20 cellular contexts compared by ENCODE assay signal in the genomic region with DNA sequence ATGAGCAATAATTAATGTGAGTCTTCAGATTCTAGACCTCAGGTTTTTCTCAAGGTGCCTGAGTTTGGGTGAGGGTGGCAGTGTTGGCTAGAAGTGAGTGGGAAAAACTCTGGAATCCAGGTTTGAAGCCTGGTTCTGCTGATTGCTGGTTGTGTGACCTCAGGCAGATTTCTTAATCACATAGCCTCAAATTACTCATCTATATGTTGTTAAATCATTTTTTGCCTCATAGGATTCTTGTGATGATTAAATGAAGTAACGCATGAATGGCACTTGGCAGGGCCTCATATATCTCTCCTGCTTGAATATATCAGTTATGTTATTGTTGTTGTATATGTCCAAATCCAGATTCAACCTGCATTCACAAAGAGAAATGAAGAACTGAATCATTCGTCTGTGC.
DNase-seq lines count a peak whose midpoint lies in the region; ATAC-seq, FAIRE-seq and TF ChIP-seq lines count a peak whose summit lies in the region.
"Had no signal": no experiment of that assay in that cellular context is flagged by ENCODE, and none has a peak within 500 bp of the region (broad histone marks: within the 10 kb centered on the region; RNA-seq: fewer than 3 reads in every experiment).

No MANE protein-coding gene starts in this region.

- DNase-seq in M059J (ENCODE audit: low read depth) = peak; percentile 10
- DNase-seq in bronchial epithelial cell (ENCODE audit: low read depth) = peak; percentile 51
- DNase-seq in fibroblast of mammary gland (ENCODE audit: low read depth) = peak; percentile 5
- peak; percentile 51 for DNase-seq in renal cortical epithelial cell (ENCODE audit: low read depth)
- no peak for DNase-seq in NCI-H146 (lab: John Stamatoyannopoulos, UW)
- no peak for DNase-seq in mesothelial cell of epicardium (ENCODE audit: low spot score in 2 of 2, unreplicated experiment in 2 of 2)
- no peak for DNase-seq in AG08396 (ENCODE audit: low spot score)
- DNase-seq in natural killer cell treated with Interleukin-12 subunit alpha and Interleukin-12 subunit beta and Interleukin-15 and Interleukin-18, amount 100 ng/mL, for 72 hours (ENCODE audit: low spot score) = no peak
- DNase-seq: Caco-2; CD4-positive, CD25-positive, alpha-beta regulatory T cell; CD8-positive, alpha-beta T cell; DMS153; DND-41; H9 had no signal

- no peaks in the 10 kb centered on the region for H3K27me3 ChIP-seq in bronchial epithelial cell (ENCODE audit: control insufficient read depth, insufficient read depth, low read length)
- H3K27me3 ChIP-seq: BLaER1 had no signal

- H3K27ac Mint-ChIP-seq in mesothelial cell of epicardium = no peak overlapping the region
- no peak overlapping the region for H3K27ac Mint-ChIP-seq in natural killer cell treated with Interleukin-12 subunit alpha and Interleukin-12 subunit beta and Interleukin-15 and Interleukin-18, amount 100 ng/mL, for 72 hours
- H3K27ac Mint-ChIP-seq: B cell; CD4-positive, CD25-positive, alpha-beta regulatory T cell; CD8-positive, alpha-beta T cell; GM23338; H9 had no signal

- H3K36me3 Mint-ChIP-seq in mesothelial cell of epicardium = peaks cover 14% of the 10 kb centered on the region
- no peaks in the 10 kb centered on the region for H3K36me3 Mint-ChIP-seq in natural killer cell treated with Interleukin-12 subunit alpha and Interleukin-12 subunit beta and Interleukin-15 and Interleukin-18, amount 100 ng/mL, for 72 hours
- H3K36me3 Mint-ChIP-seq: CD4-positive, CD25-positive, alpha-beta regulatory T cell; CD8-positive, alpha-beta T cell had no signal

- FAIRE-seq in bronchial epithelial cell (lab: Jason Lieb, UNC) = no peak
- FAIRE-seq: G401.6, GM12892 had no signal

- H3K9me3 Mint-ChIP-seq in mesothelial cell of epicardium = no peaks in the 10 kb centered on the region
- H3K9me3 Mint-ChIP-seq in natural killer cell treated with Interleukin-12 subunit alpha and Interleukin-12 subunit beta and Interleukin-15 and Interleukin-18, amount 100 ng/mL, for 72 hours = peaks cover 4% of the 10 kb centered on the region
- H3K9me3 Mint-ChIP-seq: CD8-positive, alpha-beta T cell; GM23338; H9 had no signal

- no peak overlapping the region for H3K4me3 ChIP-seq in bronchial epithelial cell (ENCODE audit: low read depth, low read length)
- no peak overlapping the region for H3K4me3 ChIP-seq in fibroblast of mammary gland (ENCODE audit: control insufficient read depth, low read depth, low read length)
- H3K4me3 ChIP-seq: BLaER1, GM23338 had no signal

- no peak overlapping the region for H3K4me3 Mint-ChIP-seq in mesothelial cell of epicardium
- no peak overlapping the region for H3K4me3 Mint-ChIP-seq in natural killer cell treated with Interleukin-12 subunit alpha and Interleukin-12 subunit beta and Interleukin-15 and Interleukin-18, amount 100 ng/mL, for 72 hours
- H3K4me3 Mint-ChIP-seq: B cell; CD4-positive, CD25-positive, alpha-beta regulatory T cell; CD8-positive, alpha-beta T cell; GM23338; H9 had no signal

- peaks cover 23% of the 10 kb centered on the region for H3K27me3 Mint-ChIP-seq in mesothelial cell of epicardium (ENCODE audit: low read depth)
- H3K27me3 Mint-ChIP-seq in natural killer cell treated with Interleukin-12 subunit alpha and Interleukin-12 subunit beta and Interleukin-15 and Interleukin-18, amount 100 ng/mL, for 72 hours = peaks cover 49 to 61% of the 10 kb centered on the region in 2 donors
- H3K27me3 Mint-ChIP-seq: CD4-positive, CD25-positive, alpha-beta regulatory T cell had no signal

- TF ChIP-seq CTCF in bronchial epithelial cell (IDR thresholded peaks at IDR 0.05; ENCODE audit: insufficient read depth, low read length, severe bottlenecking) = no peak
- TF ChIP-seq CTCF in fibroblast of mammary gland (conservative IDR thresholded peaks at IDR 0.05; ENCODE audit: control insufficient read depth, insufficient read depth, low read depth, low read length) = no peak
- TF ChIP-seq CTCF in mesothelial cell of epicardium (IDR thresholded peaks at IDR 0.05; ENCODE audit: unreplicated experiment) = no peak

- H3K4me1 Mint-ChIP-seq in mesothelial cell of epicardium = peaks cover 8% of the 10 kb centered on the region
- H3K4me1 Mint-ChIP-seq in natural killer cell treated with Interleukin-12 subunit alpha and Interleukin-12 subunit beta and Interleukin-15 and Interleukin-18, amount 100 ng/mL, for 72 hours (ENCODE audit: low read depth in 2 of 2) = peaks cover 0 to 2% of the 10 kb centered on the region in 2 donors
- H3K4me1 Mint-ChIP-seq: B cell; CD4-positive, CD25-positive, alpha-beta regulatory T cell had no signal

- ATAC-seq in natural killer cell treated with Interleukin-12 subunit alpha and Interleukin-12 subunit beta and Interleukin-15 and Interleukin-18, amount 100 ng/mL, for 72 hours = no peak
- ATAC-seq: CD8-positive, alpha-beta T cell; GM23338; HCT116 had no signal

- no peaks in the 10 kb centered on the region for H3K36me3 ChIP-seq in bronchial epithelial cell (ENCODE audit: control insufficient read depth, insufficient read depth, low read length)
- H3K36me3 ChIP-seq: BLaER1 had no signal

Comparison
In these comparisons a context has a peak if more than half of its experiments do, and no peak if none do; other contexts are left out.
1. DNase-seq: peak in M059J (single experiment), bronchial epithelial cell (single experiment), fibroblast of mammary gland (single experiment) and renal cortical epithelial cell (single experiment); none in NCI-H146 (single experiment), mesothelial cell of epicardium (0 of 2), AG08396 (single experiment) and natural killer cell treated with Interleukin-12 subunit alpha and Interleukin-12 subunit beta and Interleukin-15 and Interleukin-18, amount 100 ng/mL, for 72 hours (single experiment).